Comparison of ENCODE assay signal across 23 cellular contexts in the genomic region with DNA sequence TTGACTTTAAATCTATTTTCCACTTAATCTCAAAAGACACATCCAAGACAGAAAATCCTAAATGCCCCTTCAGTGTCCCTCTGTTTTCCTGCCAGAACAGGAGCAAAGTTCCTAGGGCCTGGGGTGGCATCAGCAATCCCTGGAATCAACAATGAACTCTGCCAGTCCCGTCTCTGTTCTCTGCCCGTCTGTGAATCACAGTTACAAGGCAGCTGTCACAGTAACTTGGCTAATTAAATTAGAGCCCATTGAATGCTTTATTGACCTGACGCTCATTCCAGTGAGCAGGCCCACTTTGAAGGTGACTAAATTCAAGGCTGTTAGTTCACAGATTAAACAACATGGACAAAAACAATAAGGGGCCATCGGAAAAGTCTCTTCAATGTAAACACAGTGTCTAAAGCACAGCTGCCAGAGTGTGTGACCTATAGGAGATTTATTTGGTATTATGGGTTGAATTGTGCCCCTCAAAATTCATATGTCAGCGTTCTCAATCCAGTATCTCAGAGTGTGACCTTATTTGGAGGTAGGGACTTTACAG. TPM values are rescaled to one million over a fixed set of nuclear protein-coding genes. Genes with fewer than 3 reads are reported as not detected.
DNase-seq lines count a peak whose midpoint lies in the region; ATAC-seq and TF ChIP-seq lines count a peak whose summit lies in the region.
"Had no signal": no experiment of that assay in that cellular context is flagged by ENCODE, and none has a peak within 500 bp of the region (broad histone marks: within the 10 kb centered on the region; RNA-seq: fewer than 3 reads in every experiment).

No MANE protein-coding gene starts in this region.

- H3K4me2 ChIP-seq in SK-N-SH = no peak overlapping the region
- H3K4me2 ChIP-seq: GM23338 had no signal

- H3K4me1 Mint-ChIP-seq in natural killer cell = no peaks in the 10 kb centered on the region

- H3K4me3 ChIP-seq in SK-N-SH (ENCODE audit: low read depth in 2 of 2, low read length in 1 of 2) (no peak overlapping the region), gastroesophageal sphincter (no peak overlapping the region)
- H3K4me3 ChIP-seq: GM23338, SJCRH30 had no signal

- ATAC-seq in SK-N-SH treated with all-trans-retinoic acid at 6 μM for 48 hours = no peak
- no peak for ATAC-seq in HG03045 (IDR thresholded peaks at IDR 0.05; ENCODE audit: unreplicated experiment)
- no peak for ATAC-seq in gastroesophageal sphincter
- ATAC-seq in natural killer cell = no peak
- ATAC-seq: GM23338 had no signal

- POLR2A ChIA-PET in SK-N-SH (lab: Yijun Ruan, JAX) = no interaction called here

- no peak overlapping the region for H3K27ac Mint-ChIP-seq in natural killer cell
- H3K27ac Mint-ChIP-seq: CD4-positive, alpha-beta T cell; GM23338 had no signal

- TF ChIP-seq EP300 in SK-N-SH (IDR thresholded peaks at IDR 0.05; ENCODE audit: borderline replicate concordance in 1 of 2, low read depth in 1 of 2, low read length in 1 of 2) (peak in 1 of 2 experiments; percentile 45; a peak in 1 of 4 replicates), gastroesophageal sphincter (IDR thresholded peaks at IDR 0.05) (no peak)

- H2AFZ ChIP-seq in SK-N-SH (ENCODE audit: low read depth) = no peak overlapping the region
- H2AFZ ChIP-seq: GM23338 had no signal

- H3K36me3 Mint-ChIP-seq in natural killer cell = no peaks in the 10 kb centered on the region

- 71% methylated on average over 5 of the region's 5 CpGs for WGBS in SK-N-SH (ENCODE audit: low lambda C conversion rate)
- 65 to 78% methylated on average over 4 of the region's 5 CpGs for WGBS in gastroesophageal sphincter (ENCODE audit: low coverage in 1 of 2), 2 donors

- H3K4me3 Mint-ChIP-seq in natural killer cell = no peak overlapping the region
- H3K4me3 Mint-ChIP-seq: CD4-positive, alpha-beta T cell; GM23338 had no signal

- no peaks in the 10 kb centered on the region for H3K36me3 ChIP-seq in SK-N-SH (replicated peaks in 1 of 2; ENCODE audit: control insufficient read depth in 1 of 2, insufficient read depth in 2 of 2, low read length in 1 of 2)
- H3K36me3 ChIP-seq in gastroesophageal sphincter = peaks cover 0 to 13% of the 10 kb centered on the region in 2 donors
- H3K36me3 ChIP-seq: SJCRH30 had no signal

- no peak for TF ChIP-seq CTCF in SK-N-SH (IDR thresholded peaks at IDR 0.05)
- TF ChIP-seq CTCF in gastroesophageal sphincter (IDR thresholded peaks at IDR 0.05) = no peak
- TF ChIP-seq CTCF in natural killer cell (IDR thresholded peaks at IDR 0.05) = no peak

- intact Hi-C loops in natural killer cell (cut with micrococcal nuclease) = no loop called here

- DNase-seq in SK-N-SH (peak; percentile 36), NCI-H748 (lab: John Stamatoyannopoulos, UW; ENCODE audit: unreplicated experiment) (peak; percentile 86), myocyte (ENCODE audit: low read depth) (peak; percentile 13), natural killer cell (no peak)
- DNase-seq: CD4-positive, alpha-beta T cell; DMS79; HCEC 1CT; MM.1S; NCI-H1092; NCI-H1436 treated with DMSO at 0.1 percent for 48 hours; NCI-H2081 treated with DMSO at 0.1 percent for 48 hours; NCI-H2227 treated with DMSO at 0.1 percent for 48 hours; NCI-H510A treated with DMSO at 0.1 percent for 48 hours; NK-92 treated with Interleukin-12 subunit alpha and Interleukin-12 subunit beta, amount 100 ng/mL, for 24 hours; SJCRH30; SW 1271 had no signal

- H3K9me2 ChIP-seq in SK-N-SH = no peaks in the 10 kb centered on the region

- no peak for TF ChIP-seq POLR2A in gastroesophageal sphincter (IDR thresholded peaks at IDR 0.05)

- H3K9ac ChIP-seq in SK-N-SH = no peak overlapping the region

- CTCF ChIA-PET in SK-N-SH (lab: Yijun Ruan, JAX) = interaction anchor here (1.3 kb wide), 1 partner anchor 395 kb away, joined by 3 read pairs; no protein-coding TSS in a partner anchor

- H3K9me3 Mint-ChIP-seq in natural killer cell = no peaks in the 10 kb centered on the region
- H3K9me3 Mint-ChIP-seq: CD4-positive, alpha-beta T cell; GM23338 had no signal

- TF ChIP-seq RAD21 in SK-N-SH (IDR thresholded peaks at IDR 0.05; ENCODE audit: low read length) = no peak

- H3K4me1 ChIP-seq in SK-N-SH (ENCODE audit: control insufficient read depth in 1 of 2, insufficient read depth in 2 of 2, low read depth in 1 of 2, low read length in 1 of 2) (peaks cover 0 to 13% of the 10 kb centered on the region in 2 experiments; a peak in 2 of 4 replicates), gastroesophageal sphincter (peaks cover 0 to 13% (median 0%) of the 10 kb centered on the region in 3 donors)
- H3K4me1 ChIP-seq: SJCRH30 had no signal

- H3K27ac ChIP-seq in SK-N-SH (ENCODE audit: low read depth in 2 of 2, low read length in 1 of 2) (peak overlapping the region in 1 of 2 experiments; percentile 74; a peak in 2 of 4 replicates), gastroesophageal sphincter (no peak overlapping the region)
- H3K27ac ChIP-seq: RWPE1, SJCRH30 had no signal

- H3K27me3 ChIP-seq in SK-N-SH (ENCODE audit: insufficient read depth) (no peaks in the 10 kb centered on the region), gastroesophageal sphincter (no peaks in the 10 kb centered on the region)
- H3K27me3 ChIP-seq: SJCRH30 had no signal

- no peaks in the 10 kb centered on the region for H3K27me3 Mint-ChIP-seq in natural killer cell (ENCODE audit: low read depth in 2 of 2)
- H3K27me3 Mint-ChIP-seq: CD4-positive, alpha-beta T cell had no signal

- H3K9me3 ChIP-seq in SK-N-SH (no peaks in the 10 kb centered on the region), gastroesophageal sphincter (no peaks in the 10 kb centered on the region)
- H3K9me3 ChIP-seq: SJCRH30 had no signal

- no peaks in the 10 kb centered on the region for H3K79me2 ChIP-seq in SK-N-SH (ENCODE audit: insufficient read depth)

- no peaks in the 10 kb centered on the region for H3F3A ChIP-seq in SK-N-SH (replicated peaks; ENCODE audit: insufficient read depth)

- H4K20me1 ChIP-seq in SK-N-SH (ENCODE audit: insufficient read depth) = no peaks in the 10 kb centered on the region

TF ChIP-seq in SK-N-SH, 30 proteins besides CTCF, POLR2A, EP300 and RAD21:
- TF ChIP-seq NFIC (IDR thresholded peaks at IDR 0.05; ENCODE audit: borderline replicate concordance) = no peak
- peak; percentile 29; the same call in 1 of the 2 replicates for TF ChIP-seq MXI1 (IDR thresholded peaks at IDR 0.05; ENCODE audit: low read depth, low read length)

TF ChIP-seq in SK-N-SH treated with all-trans-retinoic acid at 6 μM for 48 hours, 23 proteins besides CTCF, POLR2A, EP300 and RAD21 (continues in another document):
- TF ChIP-seq, protein P1, sequence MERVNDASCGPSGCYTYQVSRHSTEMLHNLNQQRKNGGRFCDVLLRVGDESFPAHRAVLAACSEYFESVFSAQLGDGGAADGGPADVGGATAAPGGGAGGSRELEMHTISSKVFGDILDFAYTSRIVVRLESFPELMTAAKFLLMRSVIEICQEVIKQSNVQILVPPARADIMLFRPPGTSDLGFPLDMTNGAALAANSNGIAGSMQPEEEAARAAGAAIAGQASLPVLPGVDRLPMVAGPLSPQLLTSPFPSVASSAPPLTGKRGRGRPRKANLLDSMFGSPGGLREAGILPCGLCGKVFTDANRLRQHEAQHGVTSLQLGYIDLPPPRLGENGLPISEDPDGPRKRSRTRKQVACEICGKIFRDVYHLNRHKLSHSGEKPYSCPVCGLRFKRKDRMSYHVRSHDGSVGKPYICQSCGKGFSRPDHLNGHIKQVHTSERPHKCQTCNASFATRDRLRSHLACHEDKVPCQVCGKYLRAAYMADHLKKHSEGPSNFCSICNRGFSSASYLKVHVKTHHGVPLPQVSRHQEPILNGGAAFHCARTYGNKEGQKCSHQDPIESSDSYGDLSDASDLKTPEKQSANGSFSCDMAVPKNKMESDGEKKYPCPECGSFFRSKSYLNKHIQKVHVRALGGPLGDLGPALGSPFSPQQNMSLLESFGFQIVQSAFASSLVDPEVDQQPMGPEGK (CRISPR knock-in tag; IDR thresholded peaks at IDR 0.05; ENCODE audit: borderline replicate concordance) = no peak
- TF ChIP-seq ZC3H10 (CRISPR knock-in tag; IDR thresholded peaks at IDR 0.05) = no peak
- TF ChIP-seq ESRRG (CRISPR knock-in tag; IDR thresholded peaks at IDR 0.05) = no peak
- no peak for TF ChIP-seq ARNTL (CRISPR knock-in tag; IDR thresholded peaks at IDR 0.05; ENCODE audit: borderline replicate concordance, low read depth)
- no peak for TF ChIP-seq ZFP30 (CRISPR knock-in tag; IDR thresholded peaks at IDR 0.05)
- no peak for TF ChIP-seq ZFP3 (CRISPR knock-in tag; IDR thresholded peaks at IDR 0.05)
- no peak for TF ChIP-seq BACH2 (CRISPR knock-in tag; IDR thresholded peaks at IDR 0.05; ENCODE audit: borderline replicate concordance)
- no peak for TF ChIP-seq SNAI2 (CRISPR knock-in tag; IDR thresholded peaks at IDR 0.05)
- no peak for TF ChIP-seq ZNF70 (CRISPR knock-in tag; IDR thresholded peaks at IDR 0.05)

RNA-seq across cellular contexts. Expression of a gene that starts 17.7 kb away (rescaled TPM):
- 0.28 and 0.29 TPM in 2 replicates for polyA plus RNA-seq in SK-N-SH (2012; rRNA removed)
- polyA plus RNA-seq in SK-N-SH (2012; cell fraction: cytosol; rRNA removed) = 0.01 and 0.04 TPM in 2 replicates
- polyA plus RNA-seq in SK-N-SH (2012; cell fraction: nucleus; rRNA removed) = 1.4 and 1.6 TPM in 2 replicates
- total RNA-seq in myocyte (0.48 and 0.99 TPM in 2 replicates), gastroesophageal sphincter (under 1 TPM in 3 of 4 donors, not detected in 1; 0.40 to 0.85 (median 0.47) TPM), natural killer cell (1 to 10 TPM in 2 of 3 donors, under 1 TPM in 1; 0.60 to 2.2 (median 1.1) TPM)
- 2.4 TPM for polyA plus RNA-seq in myocyte (2012)
- total RNA-seq: GM23338 had no signal
- polyA plus RNA-seq: GM23338 had no signal

RNA-seq across cellular contexts. Expression of a gene that starts 49.7 kb away (rescaled TPM):
- polyA plus RNA-seq in SK-N-SH (2012; rRNA removed) = 6.1 and 7.7 TPM in 2 replicates
- 9.0 and 9.1 TPM in 2 replicates for polyA plus RNA-seq in SK-N-SH (2012; cell fraction: cytosol; rRNA removed)
- 2.9 and 5.6 TPM in 2 replicates for polyA plus RNA-seq in SK-N-SH (2012; cell fraction: nucleus; rRNA removed)
- 12.5 and 17.2 TPM in 2 replicates for total RNA-seq in myocyte
- polyA plus RNA-seq in myocyte (2012) = 6.7 TPM
- 10 to 100 TPM in 3 of 4 donors, 1 to 10 TPM in 1; 9.8 to 15.8 (median 13.0) TPM for total RNA-seq in gastroesophageal sphincter
- total RNA-seq in natural killer cell = 1 to 10 TPM; 5.8 to 9.6 (median 6.6) TPM

RNA-seq across cellular contexts. Expression of a gene that starts 55.8 kb away (rescaled TPM):
- not detected in 2 replicates for polyA plus RNA-seq in SK-N-SH (2012; rRNA removed)
- polyA plus RNA-seq in SK-N-SH (2012; cell fraction: cytosol; rRNA removed) = not detected in 2 replicates
- not detected in 2 replicates for polyA plus RNA-seq in SK-N-SH (2012; cell fraction: nucleus; rRNA removed)
- total RNA-seq in myocyte = not detected in 2 replicates
- not detected for polyA plus RNA-seq in myocyte (2012)
- total RNA-seq in gastroesophageal sphincter = not detected
- not detected for total RNA-seq in natural killer cell
- total RNA-seq: CD4-positive, alpha-beta T cell; GM23338; LHCN-M2; SJCRH30 had no signal
- polyA plus RNA-seq: BJ, GM23338 had no signal
